1 cellular context compared by ENCODE assay signal in genomic region chr20:41159547-41159946, GRCh38.
TF ChIP-seq lines count a peak whose summit lies in the region.

No MANE protein-coding gene starts in this region.

TF ChIP-seq in SK-N-SH treated with all-trans-retinoic acid at 6 μM for 48 hours, 23 proteins besides CTCF, POLR2A, EP300 and RAD21 (continued from another document):
- TF ChIP-seq CSRNP3 (CRISPR knock-in tag; IDR thresholded peaks at IDR 0.05) (no peak), CSDC2 (CRISPR knock-in tag; IDR thresholded peaks at IDR 0.05) (no peak)
